In genomic region chr1:20216574-20216973, GRCh38 we compare ENCODE assay signal across 8 cellular contexts.
A peak's percentile ranks its signal among the peaks of the same experiment; 100 is the strongest.
DNase-seq lines count a peak whose midpoint lies in the region; FAIRE-seq and TF ChIP-seq lines count a peak whose summit lies in the region.

No MANE protein-coding gene starts in this region.

- H3K4me3 ChIP-seq in choroid plexus epithelial cell (ENCODE audit: low read depth, low read length) = no peak overlapping the region

- peak; percentile 49 to 62 for DNase-seq in AML-193 (lab: John Stamatoyannopoulos, UW)
- DNase-seq in GM19238 (ENCODE audit: insufficient read length, low spot score) = peak; percentile 30
- peak; percentile 31 for DNase-seq in NCI-H748 treated with DMSO at 0.1 percent for 48 hours (lab: John Stamatoyannopoulos, UW)
- DNase-seq in choroid plexus epithelial cell (ENCODE audit: low read depth) = peak; percentile 29
- peak; percentile 39 for DNase-seq in urothelium cell line (ENCODE audit: low spot score)
- DNase-seq in stimulated activated CD4-positive, alpha-beta T cell treated with anti-CD3 and anti-CD28 coated beads, Interleukin-1b, Interleukin-23, amount 100 ng/mL, for 48 hours = no peak
- DNase-seq in central memory CD4-positive, alpha-beta T cell = no peak
- DNase-seq in putamen (ENCODE audit: low spot score) = no peak

- FAIRE-seq in urothelium cell line (lab: Jason Lieb, UNC) = no peak

- TF ChIP-seq CTCF in choroid plexus epithelial cell (conservative IDR thresholded peaks at IDR 0.05; ENCODE audit: low read depth, low read length) = peak; percentile 55

Comparison
In these comparisons a context has a peak if more than half of its experiments do, and no peak if none do; other contexts are left out.
1. DNase-seq: peak in AML-193 (2 of 2), GM19238 (single experiment), NCI-H748 treated with DMSO at 0.1 percent for 48 hours (single experiment), choroid plexus epithelial cell (single experiment) and urothelium cell line (single experiment); none in stimulated activated CD4-positive, alpha-beta T cell treated with anti-CD3 and anti-CD28 coated beads, Interleukin-1b, Interleukin-23, amount 100 ng/mL, for 48 hours (single experiment), central memory CD4-positive, alpha-beta T cell (single experiment) and putamen (single experiment).